7 cellular contexts compared by ENCODE assay signal in the genomic region with DNA sequence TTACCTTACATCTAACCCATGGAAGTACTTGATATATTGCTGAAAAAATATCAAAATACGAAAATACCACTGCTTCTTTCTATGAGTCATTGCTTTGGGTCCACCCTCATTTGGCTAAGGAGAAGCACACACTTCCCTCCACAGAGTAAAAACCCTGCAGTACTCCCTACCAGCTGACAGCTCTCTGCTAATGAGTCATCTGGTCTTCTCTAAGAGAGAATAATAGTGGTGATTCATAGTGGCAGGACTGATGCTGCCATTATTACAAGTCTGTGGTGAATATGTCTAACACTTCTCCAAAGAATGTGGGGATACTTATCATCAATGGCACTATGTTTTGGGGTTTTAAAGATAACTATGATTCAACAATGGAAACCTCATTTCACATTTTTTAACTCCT.
A peak's percentile ranks its signal among the peaks of the same experiment; 100 is the strongest.
DNase-seq lines count a peak whose midpoint lies in the region; ATAC-seq lines count a peak whose summit lies in the region.

No MANE protein-coding gene starts in this region.

- ATAC-seq in GM18867 (IDR thresholded peaks at IDR 0.05; ENCODE audit: unreplicated experiment) (peak; percentile 73), HG02642 (IDR thresholded peaks at IDR 0.05; ENCODE audit: poor library complexity, unreplicated experiment) (peak; percentile 98), GM19455 (IDR thresholded peaks at IDR 0.05; ENCODE audit: unreplicated experiment) (no peak), GM21381 (IDR thresholded peaks at IDR 0.05; ENCODE audit: unreplicated experiment) (no peak)

- DNase-seq in NCI-H69 (lab: John Stamatoyannopoulos, UW) = peak; percentile 79
- DNase-seq in foreskin melanocyte = peak; percentile 96
- no peak for DNase-seq in NCI-H1048 (lab: John Stamatoyannopoulos, UW)

Comparison
In these comparisons a context has a peak if more than half of its experiments do, and no peak if none do; other contexts are left out.
1. ATAC-seq: peak in GM18867 (single experiment) and HG02642 (single experiment); none in GM19455 (single experiment) and GM21381 (single experiment).